8 cellular contexts compared by ENCODE assay signal in the genomic region with DNA sequence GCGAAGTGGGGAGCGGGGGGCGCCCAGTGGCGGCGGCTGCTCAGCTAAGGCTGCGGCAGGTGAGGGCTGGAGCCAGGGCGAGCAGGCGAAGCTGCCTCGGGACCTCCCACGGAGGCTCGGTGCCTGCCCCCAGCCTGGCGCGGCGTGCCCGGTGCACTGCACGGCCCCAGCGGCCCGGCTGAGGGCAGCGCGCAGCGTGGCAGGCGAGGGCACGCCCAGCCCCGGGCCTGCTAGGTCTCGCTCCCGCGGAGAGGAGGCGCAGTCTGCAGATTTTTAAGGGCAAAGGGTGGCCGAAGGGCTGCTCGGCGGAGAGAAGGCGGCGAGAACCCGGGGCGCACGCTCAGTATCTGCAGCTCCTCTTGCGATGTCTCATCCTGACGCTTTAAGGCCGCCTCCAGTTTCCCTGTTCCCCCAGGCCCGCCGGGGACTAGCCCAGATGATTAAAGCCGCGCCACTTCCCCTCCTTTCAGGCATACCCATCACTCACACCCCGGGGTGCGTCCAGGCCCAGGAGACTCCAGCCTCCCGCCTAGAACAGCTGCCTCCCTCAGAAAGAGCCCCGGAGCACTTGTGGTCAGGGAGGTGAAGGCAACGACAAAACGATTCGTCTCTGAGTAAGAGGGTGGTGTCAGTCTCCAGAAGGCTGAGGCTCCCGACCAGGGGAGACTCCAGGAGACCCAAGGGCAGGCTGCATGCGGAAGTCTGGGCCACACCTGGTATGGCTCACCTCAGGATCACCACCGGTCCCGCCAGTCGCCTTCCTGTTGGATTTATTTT. TPM values are rescaled to one million over a fixed set of nuclear protein-coding genes. Genes with fewer than 3 reads are reported as not detected.
A peak's percentile ranks its signal among the peaks of the same experiment; 100 is the strongest.
DNase-seq lines count a peak whose midpoint lies in the region; ATAC-seq and TF ChIP-seq lines count a peak whose summit lies in the region.

A gene with protein sequence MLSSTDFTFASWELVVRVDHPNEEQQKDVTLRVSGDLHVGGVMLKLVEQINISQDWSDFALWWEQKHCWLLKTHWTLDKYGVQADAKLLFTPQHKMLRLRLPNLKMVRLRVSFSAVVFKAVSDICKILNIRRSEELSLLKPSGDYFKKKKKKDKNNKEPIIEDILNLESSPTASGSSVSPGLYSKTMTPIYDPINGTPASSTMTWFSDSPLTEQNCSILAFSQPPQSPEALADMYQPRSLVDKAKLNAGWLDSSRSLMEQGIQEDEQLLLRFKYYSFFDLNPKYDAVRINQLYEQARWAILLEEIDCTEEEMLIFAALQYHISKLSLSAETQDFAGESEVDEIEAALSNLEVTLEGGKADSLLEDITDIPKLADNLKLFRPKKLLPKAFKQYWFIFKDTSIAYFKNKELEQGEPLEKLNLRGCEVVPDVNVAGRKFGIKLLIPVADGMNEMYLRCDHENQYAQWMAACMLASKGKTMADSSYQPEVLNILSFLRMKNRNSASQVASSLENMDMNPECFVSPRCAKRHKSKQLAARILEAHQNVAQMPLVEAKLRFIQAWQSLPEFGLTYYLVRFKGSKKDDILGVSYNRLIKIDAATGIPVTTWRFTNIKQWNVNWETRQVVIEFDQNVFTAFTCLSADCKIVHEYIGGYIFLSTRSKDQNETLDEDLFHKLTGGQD (minus strand): TSS at position 158 of the 777 bp plus-strand sequence. CDS start 3,476 bp downstream, outside the sequence.

- peaks cover 19% of the 10 kb centered on the region for H3K4me1 ChIP-seq in lower lobe of right lung

- POLR2A ChIA-PET in T-cell (lab: Charles Lee) = no interaction called here

- peaks cover 8% of the 10 kb centered on the region for H3K27me3 ChIP-seq in lower lobe of right lung (ENCODE audit: low read depth)

- H3K4me3 ChIP-seq in lower lobe of right lung = peak within 1 kb of the TSS; percentile 61

- H3K27ac ChIP-seq in lower lobe of right lung = peak within 1 kb of the TSS; percentile 36

- H3K4me3 Mint-ChIP-seq in T-cell = peak within 1 kb of the TSS in 2 of 3 donors; percentile 31 to 66
- peak within 1 kb of the TSS; percentile 47 for H3K4me3 Mint-ChIP-seq in stimulated activated effector memory CD8-positive, alpha-beta T cell treated with anti-CD3 and anti-CD28 coated beads, Interleukin-12 subunit alpha, Interleukin-12 subunit beta, amount 100 ng/mL, for 72 hours

- H3K27ac Mint-ChIP-seq in T-cell = no peak within 1 kb of the TSS
- no peak within 1 kb of the TSS for H3K27ac Mint-ChIP-seq in stimulated activated effector memory CD8-positive, alpha-beta T cell treated with anti-CD3 and anti-CD28 coated beads, Interleukin-12 subunit alpha, Interleukin-12 subunit beta, amount 100 ng/mL, for 72 hours

- CTCF ChIA-PET in T-cell (lab: Charles Lee) = no interaction called here

- no peaks in the 10 kb centered on the region for H3K36me3 Mint-ChIP-seq in T-cell
- no peaks in the 10 kb centered on the region for H3K36me3 Mint-ChIP-seq in stimulated activated effector memory CD8-positive, alpha-beta T cell treated with anti-CD3 and anti-CD28 coated beads, Interleukin-12 subunit alpha, Interleukin-12 subunit beta, amount 100 ng/mL, for 72 hours

- intact Hi-C loops in lower lobe of right lung (cut with DNase I) = no loop called here

- H3K36me3 ChIP-seq in lower lobe of right lung = no peaks in the 10 kb centered on the region

- H3K9me3 Mint-ChIP-seq in T-cell = no peaks in the 10 kb centered on the region
- no peaks in the 10 kb centered on the region for H3K9me3 Mint-ChIP-seq in stimulated activated effector memory CD8-positive, alpha-beta T cell treated with anti-CD3 and anti-CD28 coated beads, Interleukin-12 subunit alpha, Interleukin-12 subunit beta, amount 100 ng/mL, for 72 hours

- peaks cover 11 to 13% (median 11%) of the 10 kb centered on the region in 3 donors for H3K4me1 Mint-ChIP-seq in T-cell
- peaks cover 11% of the 10 kb centered on the region for H3K4me1 Mint-ChIP-seq in stimulated activated effector memory CD8-positive, alpha-beta T cell treated with anti-CD3 and anti-CD28 coated beads, Interleukin-12 subunit alpha, Interleukin-12 subunit beta, amount 100 ng/mL, for 72 hours

- H3K27me3 Mint-ChIP-seq in T-cell = peaks cover 34 to 51% of the 10 kb centered on the region in 2 donors

- DNase-seq in COLO668 (lab: John Stamatoyannopoulos, UW; ENCODE audit: unreplicated experiment) (peak; percentile 91), LoVo (ENCODE audit: low spot score) (peak; percentile 85), T-cell (no peak), ecto neural progenitor cell (ENCODE audit: low spot score) (peak; percentile 76), lower lobe of right lung (peak; percentile 66), NCI-H1694 (lab: John Stamatoyannopoulos, UW) (no peak)
- no peak for DNase-seq in stimulated activated effector memory CD8-positive, alpha-beta T cell treated with anti-CD3 and anti-CD28 coated beads, Interleukin-12 subunit alpha, Interleukin-12 subunit beta, amount 100 ng/mL, for 72 hours (ENCODE audit: low spot score in 2 of 2)

- no peaks in the 10 kb centered on the region for H3K9me3 ChIP-seq in lower lobe of right lung

- TF ChIP-seq CTCF in lower lobe of right lung (IDR thresholded peaks at IDR 0.05) = peak; percentile 22

- ATAC-seq in GM21381 (IDR thresholded peaks at IDR 0.05; ENCODE audit: unreplicated experiment) (peak; percentile 78), T-cell (replicated peaks in 1 of 4) (peak in 3 of 4 experiments; percentile 19 to 48 (median 38)), lower lobe of right lung (peak; percentile 95)
- ATAC-seq in stimulated activated effector memory CD8-positive, alpha-beta T cell treated with anti-CD3 and anti-CD28 coated beads, Interleukin-12 subunit alpha, Interleukin-12 subunit beta, amount 100 ng/mL, for 72 hours = peak; percentile 82

RNA-seq across cellular contexts. Expression of the gene that starts here (rescaled TPM):
- total RNA-seq in T-cell (under 1 TPM in 2 of 5 donors, not detected in 3; 0.20 to 0.22 TPM), lower lobe of right lung (1.4 TPM)

Comparison
In these comparisons a context has a peak if more than half of its experiments do, and no peak if none do; other contexts are left out.
1. Peak in ATAC-seq in T-cell; RNA of the gene not detected or under 1 TPM.
2. DNase-seq: peak in COLO668 (single experiment), LoVo (single experiment), ecto neural progenitor cell (single experiment) and lower lobe of right lung (single experiment); none in T-cell (0 of 34), stimulated activated effector memory CD8-positive, alpha-beta T cell treated with anti-CD3 and anti-CD28 coated beads, Interleukin-12 subunit alpha, Interleukin-12 subunit beta, amount 100 ng/mL, for 72 hours (0 of 2) and NCI-H1694 (single experiment).
3. ATAC-seq: peak in every context shown above with its lines; median percentile 95 in lower lobe of right lung; 82 in stimulated activated effector memory CD8-positive, alpha-beta T cell treated with anti-CD3 and anti-CD28 coated beads, Interleukin-12 subunit alpha, Interleukin-12 subunit beta, amount 100 ng/mL, for 72 hours; 78 in GM21381; 38 in T-cell.